8 cellular contexts compared by ENCODE assay signal in genomic region chr22:31229402-31230140, GRCh38. TPM values are rescaled to one million over a fixed set of nuclear protein-coding genes. Genes with fewer than 3 reads are reported as not detected.
DNase-seq lines count a peak whose midpoint lies in the region; ATAC-seq and TF ChIP-seq lines count a peak whose summit lies in the region.

No MANE protein-coding gene starts in this region.

- H4K20me1 ChIP-seq in Loucy (ENCODE audit: insufficient read depth, low read length, poor library complexity, severe bottlenecking) (peaks cover 14% of the 10 kb centered on the region), PC-3 (ENCODE audit: low read length) (no peaks in the 10 kb centered on the region)

- H3K9me3 ChIP-seq in Loucy (ENCODE audit: insufficient read depth, low read depth, low read length) (no peaks in the 10 kb centered on the region), PC-3 (ENCODE audit: low read length) (no peaks in the 10 kb centered on the region)

- no peak overlapping the region for H3K27ac ChIP-seq in PC-3 (ENCODE audit: low read length)

- no peaks in the 10 kb centered on the region for H3K27me3 ChIP-seq in Loucy (ENCODE audit: insufficient read depth, low read length, poor library complexity, severe bottlenecking)
- no peaks in the 10 kb centered on the region for H3K27me3 ChIP-seq in PC-3 (ENCODE audit: low read length)

- CTCF ChIA-PET in PC-3 (lab: Charles Lee): interaction anchor here (0.6 kb wide), 1 partner anchor 81 kb away, joined by 3 read pairs; no protein-coding TSS in a partner anchor

- H3K4me3 ChIP-seq in Loucy (ENCODE audit: low read length, poor library complexity, severe bottlenecking) (peak overlapping the region; percentile 48), cardiac fibroblast (replicated peaks in 1 of 2; ENCODE audit: low read depth in 2 of 2, low read length in 2 of 2) (no peak overlapping the region), PC-3 (ENCODE audit: low read length) (no peak overlapping the region)

- POLR2A ChIA-PET in PC-3 (lab: Charles Lee; ENCODE audit: unreplicated experiment): no interaction called here

- ATAC-seq in HG02610 (IDR thresholded peaks at IDR 0.05; ENCODE audit: unreplicated experiment) (no peak), HG03045 (IDR thresholded peaks at IDR 0.05; ENCODE audit: unreplicated experiment) (no peak), PC-3 (no peak)

- H3K4me2 ChIP-seq in Loucy (ENCODE audit: low read depth, low read length, poor library complexity, severe bottlenecking) (peak overlapping the region; percentile 67), PC-3 (ENCODE audit: low read length) (no peak overlapping the region)

- H3F3A ChIP-seq in Loucy (ENCODE audit: low read depth) (no peaks in the 10 kb centered on the region; the same call in 1 of the 2 replicates), PC-3 (ENCODE audit: low read length, unreplicated experiment) (no peaks in the 10 kb centered on the region)

- H3K79me2 ChIP-seq in Loucy (ENCODE audit: insufficient read depth, low read length) (peaks cover 64% of the 10 kb centered on the region), PC-3 (ENCODE audit: low read length) (no peaks in the 10 kb centered on the region)

- H3K4me1 ChIP-seq in Loucy (ENCODE audit: insufficient read depth, low read length, poor library complexity, severe bottlenecking) (peaks cover 47% of the 10 kb centered on the region), PC-3 (ENCODE audit: insufficient read depth, low read length) (peaks cover 5% of the 10 kb centered on the region; the same call in 1 of the 2 replicates)

- TF ChIP-seq CTCF in Loucy (conservative IDR thresholded peaks at IDR 0.05; ENCODE audit: low read length) (no peak), cardiac fibroblast (IDR thresholded peaks at IDR 0.05; ENCODE audit: low read depth, low read length) (no peak), PC-3 (conservative IDR thresholded peaks at IDR 0.05; ENCODE audit: low read depth, low read length) (no peak)

- no peaks in the 10 kb centered on the region for H3K9me2 ChIP-seq in Loucy (replicated peaks; ENCODE audit: low read depth, low read length)
- no peaks in the 10 kb centered on the region for H3K9me2 ChIP-seq in PC-3 (replicated peaks; ENCODE audit: low read length)

- peak; percentile 48 for DNase-seq in AG20443 (ENCODE audit: low spot score)
- peak; percentile 65 for DNase-seq in cardiac fibroblast (ENCODE audit: low read depth in 2 of 2)
- DNase-seq in medulla oblongata (ENCODE audit: extremely low spot score): peak; percentile 66
- no peak for DNase-seq in activated CD8-positive, alpha-beta memory T cell treated with anti-CD3 and anti-CD28 coated beads, Interleukin-2, amount 50 U/mL, for 48 hours
- no peak for DNase-seq in PC-3

- peaks cover 18% of the 10 kb centered on the region; the same call in 1 of the 2 replicates for H3K36me3 ChIP-seq in Loucy (ENCODE audit: insufficient read depth, low read length)
- no peaks in the 10 kb centered on the region for H3K36me3 ChIP-seq in PC-3 (ENCODE audit: low read depth, low read length)

- no TSS peak for BruUV-seq in PC-3 (replicated peaks; lab: Mats Ljungman, UMichigan)

- H2AFZ ChIP-seq in Loucy (ENCODE audit: low read length): peak overlapping the region; percentile 39; the same call in 1 of the 2 replicates
- no peak overlapping the region for H2AFZ ChIP-seq in PC-3 (ENCODE audit: low read length)

- intact Hi-C loops in PC-3 (cut with micrococcal nuclease): loop anchor here (5.0 to 10.0 kb wide), 2 partner anchors 67 to 285 kb away; partner anchors contain the start of gene RNF185

- H3K9ac ChIP-seq in Loucy (ENCODE audit: low read depth, low read length, poor library complexity, severe bottlenecking): peak overlapping the region; percentile 69
- H3K9ac ChIP-seq in PC-3 (ENCODE audit: low read length): no peak overlapping the region

RNA-seq across cellular contexts. Expression of gene LIMK2, which starts 17.5 kb away (rescaled TPM):
- total RNA-seq in PC-3 (2014; rRNA removed): 13.2 and 17.2 TPM in 2 replicates

Comparison
In these comparisons a context has a peak if more than half of its experiments do, and no peak if none do; other contexts are left out.
1. DNase-seq: peak in AG20443 (single experiment), cardiac fibroblast (2 of 2) and medulla oblongata (single experiment); none in activated CD8-positive, alpha-beta memory T cell treated with anti-CD3 and anti-CD28 coated beads, Interleukin-2, amount 50 U/mL, for 48 hours (single experiment) and PC-3 (single experiment).